In the genomic region with DNA sequence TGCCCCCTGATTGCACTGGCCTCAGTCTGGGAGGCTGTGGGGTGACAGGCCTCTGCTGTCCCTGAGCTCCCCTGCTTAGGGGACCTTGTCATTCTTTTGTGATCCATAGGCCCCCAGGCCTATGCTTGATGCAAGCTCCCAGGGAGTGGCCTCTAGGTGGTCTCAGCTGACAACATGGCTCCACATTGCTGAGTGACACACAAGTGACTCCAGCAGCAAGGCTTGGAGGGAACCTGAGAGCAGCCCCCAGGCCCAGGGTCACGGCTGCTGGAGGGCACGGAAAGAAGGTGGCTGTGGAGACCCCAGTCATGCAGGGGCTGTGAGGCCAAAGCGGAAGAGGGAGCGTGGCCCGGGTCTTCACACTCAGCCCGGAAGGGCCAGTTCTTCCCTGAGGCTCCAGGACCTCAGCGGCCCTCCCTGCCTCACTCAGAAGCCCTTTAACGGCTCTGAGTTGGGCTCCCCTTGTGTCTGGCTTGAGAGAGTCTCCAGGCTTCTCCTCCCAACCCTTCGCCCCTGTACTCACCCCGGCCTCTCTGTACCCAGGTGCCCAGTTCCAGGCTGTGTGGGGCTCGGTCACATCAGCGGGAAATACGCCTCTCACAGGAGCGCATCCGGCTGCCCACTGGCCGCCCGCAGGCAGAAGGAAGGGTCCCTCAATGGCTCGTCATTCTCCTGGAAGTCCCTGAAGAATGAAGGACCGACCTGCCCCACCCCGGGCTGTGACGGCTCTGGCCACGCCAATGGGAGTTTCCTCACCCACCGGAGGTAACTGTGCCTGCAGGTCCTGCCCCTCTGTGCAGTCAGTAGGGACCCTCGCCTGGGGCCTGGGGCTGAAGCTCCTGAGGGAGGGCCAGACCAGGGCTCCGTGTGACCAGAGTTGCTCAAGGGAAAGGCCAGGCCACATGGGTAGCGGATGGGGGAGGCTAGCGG, we compare ENCODE assay signal across 16 cellular contexts.
"Had no signal": no experiment of that assay in that cellular context is flagged by ENCODE, and none has a peak within 500 bp of the region (broad histone marks: within the 10 kb centered on the region; RNA-seq: fewer than 3 reads in every experiment).

No MANE protein-coding gene starts in this region.

- H3K9me3 ChIP-seq: ascending aorta, breast epithelium, stomach, testis, upper lobe of left lung had no signal

- H3K27me3 Mint-ChIP-seq: naive thymus-derived CD4-positive, alpha-beta T cell had no signal

- H3K27ac Mint-ChIP-seq: effector memory CD8-positive, alpha-beta T cell had no signal

- H3K36me3 ChIP-seq: ascending aorta, breast epithelium, stomach, upper lobe of left lung had no signal

- H3K4me3 Mint-ChIP-seq: effector memory CD8-positive, alpha-beta T cell; naive thymus-derived CD4-positive, alpha-beta T cell had no signal

- H3K4me3 ChIP-seq: ascending aorta, breast epithelium, stomach, testis, upper lobe of left lung had no signal

- H3K27ac ChIP-seq: ascending aorta, breast epithelium, foreskin keratinocyte, stomach, testis, upper lobe of left lung had no signal

- ATAC-seq: activated CD4-positive, CD25-positive, alpha-beta regulatory T cell treated with anti-CD3 and anti-CD28 coated beads, Interleukin-2, amount 50 U/mL, for 24 hours; effector memory CD8-positive, alpha-beta T cell; foreskin keratinocyte; naive thymus-derived CD4-positive, alpha-beta T cell had no signal

- DNase-seq: activated CD4-positive, alpha-beta T cell treated with anti-CD3 and anti-CD28 coated beads, Interleukin-2, amount 50 U/mL, for 4 hours; activated naive CD4-positive, alpha-beta T cell; activated T-cell treated with anti-CD3 and anti-CD28 coated beads for 4 hours; dermis blood vessel endothelial cell; effector memory CD8-positive, alpha-beta T cell; foreskin keratinocyte; naive thymus-derived CD4-positive, alpha-beta T cell; stimulated activated CD4-positive, alpha-beta T cell treated with anti-CD3 and anti-CD28 coated beads, Interleukin-15, amount 100 ng/mL, for 24 hours; stimulated activated CD4-positive, alpha-beta T cell treated with anti-CD3 and anti-CD28 coated beads, Interleukin-4, amount 100 ng/mL, for 4 hours; stimulated activated CD8-positive, alpha-beta memory T cell treated with anti-CD3 and anti-CD28 coated beads, Interleukin-4, amount 100 ng/mL, for 48 hours; stomach had no signal

- H3K9me3 Mint-ChIP-seq: effector memory CD8-positive, alpha-beta T cell; naive thymus-derived CD4-positive, alpha-beta T cell had no signal

- H3K4me1 ChIP-seq: ascending aorta, breast epithelium, foreskin keratinocyte, upper lobe of left lung had no signal

- H3K27me3 ChIP-seq: ascending aorta, breast epithelium, stomach, testis, upper lobe of left lung had no signal
